8 cellular contexts compared by ENCODE assay signal in genomic region chr3:55481067-55481917, GRCh38. TPM values are rescaled to one million over a fixed set of nuclear protein-coding genes. Genes with fewer than 3 reads are reported as not detected.
DNase-seq lines count a peak whose midpoint lies in the region; ATAC-seq, FAIRE-seq and TF ChIP-seq lines count a peak whose summit lies in the region.

No MANE protein-coding gene starts in this region.

- H2AK9ac ChIP-seq in IMR-90 (replicated peaks; ENCODE audit: low read depth, low read length, poor library complexity), result peak overlapping the region; percentile 79

- H3K9me3 ChIP-seq in IMR-90 (ENCODE audit: control insufficient read depth, insufficient read depth, low read length), result no peaks in the 10 kb centered on the region
- no peaks in the 10 kb centered on the region for H3K9me3 ChIP-seq in colonic mucosa
- no peaks in the 10 kb centered on the region for H3K9me3 ChIP-seq in thoracic aorta

- CTCF ChIA-PET in IMR-90 (lab: Yijun Ruan, JAX), result interaction anchor here (0.6 to 1.1 kb wide), 2 partner anchors 158 to 203 kb away, joined by 3 to 10 read pairs; no protein-coding TSS in a partner anchor

- peak overlapping the region; percentile 97 for H2BK5ac ChIP-seq in IMR-90 (ENCODE audit: low read depth, low read length, poor library complexity, severe bottlenecking)

- in situ Hi-C loops in IMR-90 (cut with MboI; ENCODE audit: low sequenced_read_pairs), result loop anchor here (5.0 to 10.0 kb wide), 7 partner anchors 314 to 1056 kb away; no protein-coding TSS in a partner anchor

- peak overlapping the region; percentile 79 for H4K5ac ChIP-seq in IMR-90 (ENCODE audit: low read depth, low read length)

- H3K36me3 ChIP-seq in IMR-90 (ENCODE audit: control insufficient read depth, insufficient read depth, low read length) (peaks cover 44% of the 10 kb centered on the region), colonic mucosa (no peaks in the 10 kb centered on the region), kidney epithelial cell (ENCODE audit: control insufficient read depth, insufficient read depth, low read length) (no peaks in the 10 kb centered on the region), thoracic aorta (no peaks in the 10 kb centered on the region)

- peaks cover 7% of the 10 kb centered on the region; the same call in 1 of the 2 replicates for H4K20me1 ChIP-seq in IMR-90 (ENCODE audit: insufficient read depth, low read length)

- H3K4me1 ChIP-seq in IMR-90 (ENCODE audit: control insufficient read depth, insufficient read depth, low read length) (peaks cover 11% of the 10 kb centered on the region), colonic mucosa (peaks cover 5% of the 10 kb centered on the region), thoracic aorta (ENCODE audit: control insufficient read depth in 1 of 2, low read depth in 2 of 2) (peaks cover 12 to 35% of the 10 kb centered on the region in 2 donors)

- peak; percentile 83 for DNase-seq in IMR-90
- DNase-seq in colonic mucosa, result peak; percentile 30
- no peak for DNase-seq in kidney epithelial cell (ENCODE audit: low read depth)
- no peak for DNase-seq in thoracic aorta (ENCODE audit: low spot score)
- no peak for DNase-seq in D721Med (ENCODE audit: insufficient read length, low spot score)
- no peak for DNase-seq in NCI-H1092 treated with DMSO at 0.1 percent for 48 hours (lab: John Stamatoyannopoulos, UW)
- no peak for DNase-seq in RCC 7860 (ENCODE audit: low spot score)

- peak overlapping the region; percentile 89 for H3K4me3 ChIP-seq in IMR-90 (ENCODE audit: insufficient read depth, low read depth, low read length)
- H3K4me3 ChIP-seq in colonic mucosa, result peak overlapping the region; percentile 25
- peak overlapping the region; percentile 54 for H3K4me3 ChIP-seq in kidney epithelial cell (ENCODE audit: low read depth, low read length)
- peak overlapping the region; percentile 61 for H3K4me3 ChIP-seq in thoracic aorta

- peak overlapping the region; percentile 100 for H4K91ac ChIP-seq in IMR-90 (ENCODE audit: insufficient read depth, low read depth, low read length)

- ATAC-seq in IMR-90 (ENCODE audit: low read depth) (peak; percentile 27), thoracic aorta (ENCODE audit: insufficient number of reproducible peaks, low FRiP score, low read depth) (no peak), GM19328 (IDR thresholded peaks at IDR 0.05; ENCODE audit: unreplicated experiment) (no peak)

- peak overlapping the region; percentile 98 for H3K14ac ChIP-seq in IMR-90 (replicated peaks; ENCODE audit: low read depth, low read length)

- peaks cover under 1% of the 10 kb centered on the region; the same call in 1 of the 2 replicates for H3K9me1 ChIP-seq in IMR-90 (ENCODE audit: insufficient read depth, low read length)

- H3K9ac ChIP-seq in IMR-90 (ENCODE audit: low read depth, low read length) (peak overlapping the region; percentile 99), colonic mucosa (ENCODE audit: low read depth in 2 of 2, low read length in 2 of 2) (no peak overlapping the region)

- FAIRE-seq in D721Med (lab: Jason Lieb, UNC) (no peak), RCC 7860 (lab: Jason Lieb, UNC) (no peak)

- 2% methylated on average over 11 of the region's 45 CpGs; no CpG with 5 or more reads in 1 of the 2 experiments for WGBS in IMR-90 (ENCODE audit: extremely low coverage in 2 of 2, insufficient read length in 1 of 2), 2 experiments

- peaks cover 0 to 22% of the 10 kb centered on the region in 2 experiments; a peak in 2 of 4 replicates for H3K79me1 ChIP-seq in IMR-90 (ENCODE audit: low read depth in 1 of 2, low read length in 2 of 2)

- peak overlapping the region; percentile 99 for H3K56ac ChIP-seq in IMR-90 (ENCODE audit: extremely low read depth, insufficient read depth, low read length)

- peak overlapping the region; percentile 100 for H3K4ac ChIP-seq in IMR-90 (ENCODE audit: low read depth, low read length)

- H2AFZ ChIP-seq in IMR-90 (replicated peaks; ENCODE audit: low read length, poor library complexity), result peak overlapping the region; percentile 86

- BruUV-seq in IMR-90 (replicated peaks; lab: Mats Ljungman, UMichigan), result no TSS peak

- peak overlapping the region; percentile 98 for H3K23ac ChIP-seq in IMR-90 (ENCODE audit: low read depth, low read length)

- H2BK20ac ChIP-seq in IMR-90 (ENCODE audit: low read depth, low read length), result peak overlapping the region; percentile 83

- H4K8ac ChIP-seq in IMR-90 (ENCODE audit: low read depth in 2 of 2, low read length in 2 of 2), result peak overlapping the region; percentile 96 to 99

- peak overlapping the region; percentile 98 for H2BK120ac ChIP-seq in IMR-90 (ENCODE audit: low read depth, low read length)

- H3K27ac ChIP-seq in IMR-90 (ENCODE audit: insufficient read depth, low read length) (peak overlapping the region; percentile 97), colonic mucosa (no peak overlapping the region), thoracic aorta (no peak overlapping the region)

- POLR2A ChIA-PET in IMR-90 (lab: Charles Lee; ENCODE audit: unreplicated experiment), result interaction anchor here (0.6 kb wide), 1 partner anchor 320 kb away, joined by 3 read pairs; no protein-coding TSS in a partner anchor

- H2AK5ac ChIP-seq in IMR-90 (ENCODE audit: low read depth, low read length), result peak overlapping the region; percentile 98

- TF ChIP-seq RAD21 in IMR-90 (IDR thresholded peaks at IDR 0.05; ENCODE audit: low read length), result peak; percentile 33

- peak; percentile 69 for TF ChIP-seq POLR2A in IMR-90 (IDR thresholded peaks at IDR 0.05; ENCODE audit: low read depth, low read length)

- H3K27me3 ChIP-seq in IMR-90 (ENCODE audit: control insufficient read depth, insufficient read depth, low read length), result no peaks in the 10 kb centered on the region
- H3K27me3 ChIP-seq in colonic mucosa, result peaks cover 32% of the 10 kb centered on the region
- no peaks in the 10 kb centered on the region for H3K27me3 ChIP-seq in kidney epithelial cell (ENCODE audit: control insufficient read depth, insufficient read depth, low read length)
- peaks cover 23% of the 10 kb centered on the region for H3K27me3 ChIP-seq in thoracic aorta (replicated peaks; ENCODE audit: insufficient read depth)

- peak overlapping the region; percentile 96 for H3K4me2 ChIP-seq in IMR-90 (ENCODE audit: low read depth, low read length)

- peak overlapping the region; percentile 91 for H3K18ac ChIP-seq in IMR-90 (ENCODE audit: low read depth, low read length)

- dilution Hi-C loops in IMR-90 (cut with HindIII; ENCODE audit: low sequenced_read_pairs, unreplicated experiment), result no loop called here

- peak overlapping the region; percentile 86; the same call in 2 of the 3 replicates for H2BK15ac ChIP-seq in IMR-90 (ENCODE audit: low read depth, low read length)

- TF ChIP-seq CTCF in IMR-90 (conservative IDR thresholded peaks at IDR 0.05; ENCODE audit: low read depth, low read length), result 0 out of 2 replicates have a peak, but pooled peaks have one; percentile 0
- no peak for TF ChIP-seq CTCF in colonic mucosa (IDR thresholded peaks at IDR 0.05)
- peak; percentile 16 for TF ChIP-seq CTCF in kidney epithelial cell (IDR thresholded peaks at IDR 0.05; ENCODE audit: insufficient read depth, low read length, poor library complexity, severe bottlenecking)
- TF ChIP-seq CTCF in thoracic aorta (IDR thresholded peaks at IDR 0.05), result no peak
- TF ChIP-seq CTCF in D721Med (IDR thresholded peaks at IDR 0.05; ENCODE audit: insufficient read depth, missing control alignments), result no peak

- intact Hi-C loops in IMR-90 (cut with micrococcal nuclease) (loop anchor here (1.0 to 10.0 kb wide), 4 partner anchors 289 to 654 kb away; no protein-coding TSS in a partner anchor), colonic mucosa (cut with DNase I) (loop anchor here (5.0 to 10.0 kb wide), 3 partner anchors 416 to 626 kb away; no protein-coding TSS in a partner anchor)

TF ChIP-seq in IMR-90, 13 proteins besides CTCF, POLR2A, EP300 and RAD21 (continues in another document):
- peak; percentile 61 for TF ChIP-seq MXI1 (IDR thresholded peaks at IDR 0.05; ENCODE audit: borderline replicate concordance, low read depth, low read length)
- TF ChIP-seq RFX5 (IDR thresholded peaks at IDR 0.05; ENCODE audit: low read depth, low read length), result no peak
- TF ChIP-seq NFE2L2 (IDR thresholded peaks at IDR 0.05; ENCODE audit: low read depth, low read length), result no peak
- peak; percentile 40; the same call in 1 of the 2 replicates for TF ChIP-seq CEBPB (IDR thresholded peaks at IDR 0.05; ENCODE audit: low read depth, low read length)
- TF ChIP-seq SMC3 (IDR thresholded peaks at IDR 0.05; ENCODE audit: low read depth, low read length), result 0 out of 2 replicates have a peak, but pooled peaks have one; percentile 2
- TF ChIP-seq MAFK (IDR thresholded peaks at IDR 0.05; ENCODE audit: low read depth, low read length), result no peak
- TF ChIP-seq, protein P1, sequence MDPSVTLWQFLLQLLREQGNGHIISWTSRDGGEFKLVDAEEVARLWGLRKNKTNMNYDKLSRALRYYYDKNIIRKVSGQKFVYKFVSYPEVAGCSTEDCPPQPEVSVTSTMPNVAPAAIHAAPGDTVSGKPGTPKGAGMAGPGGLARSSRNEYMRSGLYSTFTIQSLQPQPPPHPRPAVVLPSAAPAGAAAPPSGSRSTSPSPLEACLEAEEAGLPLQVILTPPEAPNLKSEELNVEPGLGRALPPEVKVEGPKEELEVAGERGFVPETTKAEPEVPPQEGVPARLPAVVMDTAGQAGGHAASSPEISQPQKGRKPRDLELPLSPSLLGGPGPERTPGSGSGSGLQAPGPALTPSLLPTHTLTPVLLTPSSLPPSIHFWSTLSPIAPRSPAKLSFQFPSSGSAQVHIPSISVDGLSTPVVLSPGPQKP (IDR thresholded peaks at IDR 0.05; ENCODE audit: borderline replicate concordance, low read depth, low read length), result no peak
- TF ChIP-seq BHLHE40 (IDR thresholded peaks at IDR 0.05; ENCODE audit: low read depth, low read length), result peak; percentile 66
- TF ChIP-seq MAZ (IDR thresholded peaks at IDR 0.05; ENCODE audit: borderline replicate concordance, low read depth, low read length), result no peak; the same call in 1 of the 2 replicates
- peak; percentile 89; the same call in 1 of the 2 replicates for TF ChIP-seq CHD1 (IDR thresholded peaks at IDR 0.05; ENCODE audit: low read depth, low read length)
- TF ChIP-seq FOS (IDR thresholded peaks at IDR 0.05; ENCODE audit: low read depth, low read length), result 0 out of 2 replicates have a peak, but pooled peaks have one; percentile 24

RNA-seq across cellular contexts. Expression of gene WNT5A, which starts 5.8 kb away (rescaled TPM):
- total RNA-seq in IMR-90 (2012; rRNA removed) (204 and 224 TPM in 2 replicates), colonic mucosa (1 to 10 TPM; 3.9 to 7.2 TPM), kidney epithelial cell (10.7 and 16.4 TPM in 2 replicates), thoracic aorta (1 to 10 TPM; 5.4 to 6.5 TPM)
- 229 and 231 TPM in 2 replicates for polyA plus RNA-seq in IMR-90 (2012; rRNA removed)
- 120 and 337 TPM in 2 replicates for polyA plus RNA-seq in IMR-90 (2012; cell fraction: cytosol; rRNA removed)
- polyA plus RNA-seq in IMR-90 (2012; cell fraction: nucleus; rRNA removed; ENCODE audit: low replicate concordance), result 410 and 708 TPM in 2 replicates

Comparison
In these comparisons a context has a peak if more than half of its experiments do, and no peak if none do; other contexts are left out.
1. DNase-seq: peak in IMR-90 (single experiment) and colonic mucosa (single experiment); none in kidney epithelial cell (single experiment), thoracic aorta (single experiment), D721Med (single experiment), NCI-H1092 treated with DMSO at 0.1 percent for 48 hours (single experiment) and RCC 7860 (single experiment).
2. H3K4me3 ChIP-seq: peak in every context shown above with its lines; median percentile 89 in IMR-90; 61 in thoracic aorta; 54 in kidney epithelial cell; 25 in colonic mucosa.
3. CTCF ChIP-seq: peak in IMR-90 (single experiment) and kidney epithelial cell (single experiment); none in colonic mucosa (single experiment), thoracic aorta (single experiment) and D721Med (single experiment).
4. RNA of gene WNT5A, which starts 5.8 kb away (total RNA-seq): 204 to 224 TPM in IMR-90; 10.7 to 16.4 TPM in kidney epithelial cell, 3.9 to 7.2 TPM in colonic mucosa and 5.4 to 6.5 TPM in thoracic aorta; every median in the first group is over 10 times any median in the second.